In the genomic region with DNA sequence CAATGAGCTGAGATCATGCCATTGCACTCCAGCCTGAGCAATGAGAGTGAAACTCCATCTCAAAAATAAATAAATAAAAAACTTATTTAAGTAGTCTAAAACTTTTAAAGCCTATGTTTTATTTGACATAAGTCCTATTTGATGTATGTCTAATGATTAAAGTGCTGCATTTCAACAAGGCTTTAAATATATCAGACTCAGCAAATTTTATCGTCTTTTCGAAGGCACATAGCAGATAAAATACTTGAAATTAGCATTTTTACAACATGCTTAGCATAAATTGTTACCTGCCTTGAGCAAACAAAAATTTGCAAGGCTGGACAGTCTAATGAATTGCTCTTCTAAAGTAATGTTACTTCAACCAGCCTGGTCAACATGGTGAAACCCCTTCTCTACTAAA, we compare ENCODE assay signal across 18 cellular contexts.
A peak's percentile ranks its signal among the peaks of the same experiment; 100 is the strongest.
DNase-seq lines count a peak whose midpoint lies in the region; ATAC-seq, FAIRE-seq and TF ChIP-seq lines count a peak whose summit lies in the region.
"Had no signal": no experiment of that assay in that cellular context is flagged by ENCODE, and none has a peak within 500 bp of the region (broad histone marks: within the 10 kb centered on the region; RNA-seq: fewer than 3 reads in every experiment).

No MANE protein-coding gene starts in this region.

- no peaks in the 10 kb centered on the region for H3K36me3 ChIP-seq in K562 (ENCODE audit: control insufficient read depth, insufficient read depth, low read length)
- H3K36me3 ChIP-seq: BLaER1 treated with 17β-estradiol and CSF1 and Interleukin-3, amounts not matched to agents 10 nM and 100 nM had no signal

- H3K27me3 ChIP-seq in K562 (ENCODE audit: control insufficient read depth in 2 of 2, insufficient read depth in 2 of 2, low read length in 2 of 2) = no peaks in the 10 kb centered on the region; a peak in 1 of 5 replicates
- H3K27me3 ChIP-seq: BLaER1 treated with 17β-estradiol and CSF1 and Interleukin-3, amounts not matched to agents 10 nM and 100 nM had no signal

- TF ChIP-seq POLR2A in A549 (IDR thresholded peaks at IDR 0.05; ENCODE audit: low read length) (no peak), K562 (conservative IDR thresholded peaks at IDR 0.05) (no peak)

- H3K4me1 ChIP-seq in A549 = peaks cover 5% of the 10 kb centered on the region; the same call in 2 of the 3 replicates
- H3K4me1 ChIP-seq in K562 (replicated peaks in 1 of 2; ENCODE audit: control insufficient read depth in 2 of 2, insufficient read depth in 2 of 2, low read length in 2 of 2) = no peaks in the 10 kb centered on the region
- H3K4me1 ChIP-seq: BLaER1 treated with 17β-estradiol and CSF1 and Interleukin-3, amounts not matched to agents 10 nM and 100 nM had no signal

- TF ChIP-seq EP300 in A549 (IDR thresholded peaks at IDR 0.05) (no peak), K562 (IDR thresholded peaks at IDR 0.05; ENCODE audit: low read length) (no peak)

- intact Hi-C loops in K562 (cut with micrococcal nuclease) = no loop called here

- no peak for ATAC-seq in A549
- ATAC-seq in K562 = no peak
- no peak for ATAC-seq in GM19328 (IDR thresholded peaks at IDR 0.05; ENCODE audit: unreplicated experiment)

- 62% methylated on average over 2 of the region's 2 CpGs for WGBS in A549 (ENCODE audit: missing lambda C conversion rate)
- 10% methylated on average over 2 of the region's 2 CpGs for WGBS in K562 (ENCODE audit: insufficient coverage, low coverage, missing lambda C conversion rate)

- H3K9me3 ChIP-seq in A549 = no peaks in the 10 kb centered on the region
- no peaks in the 10 kb centered on the region for H3K9me3 ChIP-seq in K562 (replicated peaks; ENCODE audit: control insufficient read depth, insufficient read depth, low read depth, low read length)
- H3K9me3 ChIP-seq: BLaER1 treated with 17β-estradiol and CSF1 and Interleukin-3, amounts not matched to agents 10 nM and 100 nM had no signal

- POLR2A ChIA-PET in A549 (lab: Yijun Ruan, JAX) (no interaction called here), K562 (lab: Yijun Ruan, JAX) (interaction anchor here (1.4 kb wide), 1 partner anchor 29 kb away, joined by 4 read pairs; no protein-coding TSS in a partner anchor)

- H3K9me1 ChIP-seq in K562 (ENCODE audit: control insufficient read depth, insufficient read depth, low read length) = no peaks in the 10 kb centered on the region

- H3K79me2 ChIP-seq in K562 (ENCODE audit: control insufficient read depth, insufficient read depth, low read length) = no peaks in the 10 kb centered on the region

- CTCF ChIA-PET in A549 (lab: Yijun Ruan, JAX) (interaction anchor here (1.0 to 1.4 kb wide), 3 partner anchors 32 to 50 kb away, joined by 3 to 5 read pairs (median 5); no protein-coding TSS in a partner anchor), K562 (lab: Yijun Ruan, JAX; ENCODE audit: low intra/inter-chr PET ratio) (no interaction called here)

- TF ChIP-seq RAD21 in A549 (conservative IDR thresholded peaks at IDR 0.05 in 1 of 2, IDR thresholded peaks at IDR 0.05 in 1 of 2) = no peak
- TF ChIP-seq RAD21 in K562 (CRISPR knock-in tag; conservative IDR thresholded peaks at IDR 0.05 in 1 of 2, IDR thresholded peaks at IDR 0.05 in 1 of 2) = no peak

- TF ChIP-seq CTCF in A549 (IDR thresholded peaks at IDR 0.05) (no peak), D721Med (IDR thresholded peaks at IDR 0.05; ENCODE audit: insufficient read depth, missing control alignments) (no peak), K562 (IDR thresholded peaks at IDR 0.05 in 2 of 3, conservative IDR thresholded peaks at IDR 0.05 in 1 of 3; ENCODE audit: insufficient read depth in 2 of 3, low read depth in 1 of 3, low read length in 3 of 3) (no peak)

- FAIRE-seq in A549 (lab: Jason Lieb, UNC) (no peak), D721Med (lab: Jason Lieb, UNC) (peak; percentile 11), K562 (lab: Jason Lieb, UNC) (no peak)
- FAIRE-seq: A204.1, G401.6, GM12891, GM19239 had no signal

- no peak overlapping the region for H3K27ac ChIP-seq in A549
- H3K27ac ChIP-seq in K562 (ENCODE audit: extremely low read depth, low read depth, low read length) = no peak overlapping the region
- H3K27ac ChIP-seq: BLaER1 treated with 17β-estradiol and CSF1 and Interleukin-3, amounts not matched to agents 10 nM and 100 nM had no signal

- no peaks in the 10 kb centered on the region for H4K20me1 ChIP-seq in K562 (replicated peaks; ENCODE audit: control insufficient read depth, insufficient read depth, low read length)
- H4K20me1 ChIP-seq: BLaER1 treated with 17β-estradiol and CSF1 and Interleukin-3, amounts not matched to agents 10 nM and 100 nM had no signal

- DNase-seq in A549 (ENCODE audit: low read depth in 1 of 2, low spot score in 1 of 2) = no peak
- DNase-seq in D721Med (ENCODE audit: insufficient read length, low spot score) = no peak
- DNase-seq in K562 (ENCODE audit: extremely low read depth in 1 of 4, low spot score in 3 of 4) = no peak
- no peak for DNase-seq in RPMI8226
- DNase-seq: 8988T; AML-193; CD4-positive, alpha-beta memory T cell; CD4-positive, CD25-positive, alpha-beta regulatory T cell; CD8-positive, alpha-beta memory T cell; COR-L47; DMS79 treated with DMSO at 0.1 percent for 48 hours; GF-D8 had no signal

- H2AFZ ChIP-seq in K562 (ENCODE audit: low read depth, low read length) = no peak overlapping the region

- H3K4me2 ChIP-seq in A549 (no peak overlapping the region), K562 (ENCODE audit: insufficient read depth, low read length) (no peak overlapping the region)
- H3K4me2 ChIP-seq: BLaER1 treated with 17β-estradiol and CSF1 and Interleukin-3, amounts not matched to agents 10 nM and 100 nM had no signal

- no peak overlapping the region for H3K4me3 ChIP-seq in A549
- no peak overlapping the region for H3K4me3 ChIP-seq in K562
- H3K4me3 ChIP-seq: BLaER1 treated with 17β-estradiol and CSF1 and Interleukin-3, amounts not matched to agents 10 nM and 100 nM had no signal

- BruUV-seq in K562 (replicated peaks; lab: Mats Ljungman, UMichigan) = no TSS peak

- in situ Hi-C loops in K562 (cut with MboI) = no loop called here

- H3K9ac ChIP-seq in K562 (ENCODE audit: insufficient read depth in 1 of 2, low read depth in 2 of 2, low read length in 2 of 2) = no peak overlapping the region
- H3K9ac ChIP-seq: BLaER1 treated with 17β-estradiol and CSF1 and Interleukin-3, amounts not matched to agents 10 nM and 100 nM had no signal

TF ChIP-seq in A549, 52 proteins besides CTCF, POLR2A, EP300 and RAD21:
- TF ChIP-seq NR3C1 (IDR thresholded peaks at IDR 0.05) = no peak
- no peak for TF ChIP-seq KDM1A (IDR thresholded peaks at IDR 0.05; ENCODE audit: low read depth)
- TF ChIP-seq SREBF2 (IDR thresholded peaks at IDR 0.05) = no peak
- no peak for TF ChIP-seq BHLHE40 (IDR thresholded peaks at IDR 0.05; ENCODE audit: low read depth, low read length)
- TF ChIP-seq MAFK (IDR thresholded peaks at IDR 0.05; ENCODE audit: partially characterized antibody) = peak; percentile 71

TF ChIP-seq in K562, 482 proteins besides CTCF, POLR2A, EP300 and RAD21 (continues in another document):
- TF ChIP-seq HNRNPL (IDR thresholded peaks at IDR 0.05; ENCODE audit: low read depth, low read length) = no peak
- TF ChIP-seq, protein P1, sequence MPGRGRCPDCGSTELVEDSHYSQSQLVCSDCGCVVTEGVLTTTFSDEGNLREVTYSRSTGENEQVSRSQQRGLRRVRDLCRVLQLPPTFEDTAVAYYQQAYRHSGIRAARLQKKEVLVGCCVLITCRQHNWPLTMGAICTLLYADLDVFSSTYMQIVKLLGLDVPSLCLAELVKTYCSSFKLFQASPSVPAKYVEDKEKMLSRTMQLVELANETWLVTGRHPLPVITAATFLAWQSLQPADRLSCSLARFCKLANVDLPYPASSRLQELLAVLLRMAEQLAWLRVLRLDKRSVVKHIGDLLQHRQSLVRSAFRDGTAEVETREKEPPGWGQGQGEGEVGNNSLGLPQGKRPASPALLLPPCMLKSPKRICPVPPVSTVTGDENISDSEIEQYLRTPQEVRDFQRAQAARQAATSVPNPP (IDR thresholded peaks at IDR 0.05; ENCODE audit: borderline replicate concordance, insufficient read depth, insufficient read length) = no peak
- TF ChIP-seq, protein P2, sequence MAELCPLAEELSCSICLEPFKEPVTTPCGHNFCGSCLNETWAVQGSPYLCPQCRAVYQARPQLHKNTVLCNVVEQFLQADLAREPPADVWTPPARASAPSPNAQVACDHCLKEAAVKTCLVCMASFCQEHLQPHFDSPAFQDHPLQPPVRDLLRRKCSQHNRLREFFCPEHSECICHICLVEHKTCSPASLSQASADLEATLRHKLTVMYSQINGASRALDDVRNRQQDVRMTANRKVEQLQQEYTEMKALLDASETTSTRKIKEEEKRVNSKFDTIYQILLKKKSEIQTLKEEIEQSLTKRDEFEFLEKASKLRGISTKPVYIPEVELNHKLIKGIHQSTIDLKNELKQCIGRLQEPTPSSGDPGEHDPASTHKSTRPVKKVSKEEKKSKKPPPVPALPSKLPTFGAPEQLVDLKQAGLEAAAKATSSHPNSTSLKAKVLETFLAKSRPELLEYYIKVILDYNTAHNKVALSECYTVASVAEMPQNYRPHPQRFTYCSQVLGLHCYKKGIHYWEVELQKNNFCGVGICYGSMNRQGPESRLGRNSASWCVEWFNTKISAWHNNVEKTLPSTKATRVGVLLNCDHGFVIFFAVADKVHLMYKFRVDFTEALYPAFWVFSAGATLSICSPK (IDR thresholded peaks at IDR 0.05; ENCODE audit: borderline replicate concordance) = no peak
- peak; percentile 74 for TF ChIP-seq C11orf30 (IDR thresholded peaks at IDR 0.05; ENCODE audit: low read depth)
- no peak for TF ChIP-seq ETV1 (tag; conservative IDR thresholded peaks at IDR 0.05; ENCODE audit: low read depth)

Comparison
In these comparisons a context has a peak if more than half of its experiments do, and no peak if none do; other contexts are left out.
1. Of the 35 proteins assayed by ChIP-seq in both K562 and A549: peak only in K562: none; only in A549: none; in both: MAFK; in neither: 34.